Comparison of ENCODE assay signal across 1 cellular context in the genomic region with DNA sequence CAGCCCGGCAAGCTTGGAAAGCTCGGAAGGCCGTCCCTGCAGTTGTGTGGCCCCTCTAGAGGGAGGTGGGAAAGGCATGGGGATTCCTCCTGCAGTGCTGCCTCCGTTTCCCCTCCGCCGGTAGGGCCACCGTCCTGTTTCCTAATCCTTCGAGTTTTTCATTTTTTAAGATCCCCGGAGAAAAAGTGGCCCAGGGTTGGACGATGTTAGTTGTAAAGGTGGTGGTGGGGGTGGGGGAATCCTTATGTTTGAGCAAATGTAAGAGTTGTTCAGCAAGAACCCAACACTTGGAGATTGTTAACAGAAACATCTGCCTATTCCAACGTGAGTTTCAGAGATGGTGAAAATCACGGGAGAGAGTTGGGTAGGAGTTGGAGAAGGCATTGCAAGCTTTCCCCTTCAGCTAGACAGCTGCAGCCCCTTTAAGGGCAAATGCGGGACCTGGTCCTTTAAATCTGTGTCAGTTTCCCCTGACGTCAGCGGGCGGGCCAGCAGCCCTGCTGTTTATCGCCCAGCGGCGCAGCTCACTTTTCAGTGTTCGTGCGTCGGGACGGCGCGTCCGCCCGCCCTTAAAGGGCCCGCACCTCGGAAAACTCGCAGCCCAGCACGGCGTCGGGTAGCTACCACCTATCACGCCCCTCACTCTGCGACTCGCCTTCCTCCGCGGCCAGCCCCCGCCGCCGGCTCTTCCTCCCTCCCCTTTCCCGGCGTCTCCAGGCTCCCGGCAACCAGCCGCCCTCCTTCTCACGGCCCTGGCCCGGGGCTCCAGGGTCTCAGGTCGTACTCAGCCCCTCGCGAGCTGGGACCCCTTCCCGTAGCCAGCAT.
A peak's percentile ranks its signal among the peaks of the same experiment; 100 is the strongest.
TF ChIP-seq lines count a peak whose summit lies in the region.

TSS of gene SIDT2 (plus strand) at position 534 of the 825 bp plus-strand sequence. CDS start 521 bp downstream, outside the sequence.

TF ChIP-seq in HepG2, 621 proteins besides CTCF, POLR2A, EP300 and RAD21 (continued from another document and continues in another):
- TF ChIP-seq TP53 (CRISPR knock-in tag; conservative IDR thresholded peaks at IDR 0.05) (no peak), MAX (IDR thresholded peaks at IDR 0.05) (peak; percentile 93), ZFP36L2 (CRISPR knock-in tag; IDR thresholded peaks at IDR 0.05) (no peak), HOXA7 (CRISPR knock-in tag; IDR thresholded peaks at IDR 0.05) (no peak), ZSCAN29 (CRISPR knock-in tag; conservative IDR thresholded peaks at IDR 0.05) (0 out of 2 replicates have a peak, but pooled peaks have one; percentile 35), NFRKB (IDR thresholded peaks at IDR 0.05) (no peak), CBX2 (IDR thresholded peaks at IDR 0.05; ENCODE audit: low read depth, low read length) (no peak), CBX2 (CRISPR knock-in tag; IDR thresholded peaks at IDR 0.05; ENCODE audit: low read depth) (no peak), POLR2G (IDR thresholded peaks at IDR 0.05; ENCODE audit: low read depth, low read length) (peak; percentile 65), ZNF20 (CRISPR knock-in tag; IDR thresholded peaks at IDR 0.05) (no peak), EEA1 (CRISPR knock-in tag; IDR thresholded peaks at IDR 0.05; ENCODE audit: borderline replicate concordance) (no peak), NAIF1 (CRISPR knock-in tag; IDR thresholded peaks at IDR 0.05; ENCODE audit: borderline replicate concordance) (no peak), ZNF713 (CRISPR knock-in tag; IDR thresholded peaks at IDR 0.05) (no peak), ZNF256 (CRISPR knock-in tag; conservative IDR thresholded peaks at IDR 0.05) (no peak), MED8 (CRISPR knock-in tag; IDR thresholded peaks at IDR 0.05; ENCODE audit: insufficient replicate concordance) (no peak), SSRP1 (CRISPR knock-in tag; IDR thresholded peaks at IDR 0.05) (no peak), ZSCAN20 (CRISPR knock-in tag; IDR thresholded peaks at IDR 0.05; ENCODE audit: borderline replicate concordance) (no peak), JDP2 (CRISPR knock-in tag; IDR thresholded peaks at IDR 0.05; ENCODE audit: borderline replicate concordance) (no peak), SMAD1 (CRISPR knock-in tag; IDR thresholded peaks at IDR 0.05; ENCODE audit: borderline replicate concordance, low read depth) (0 out of 2 replicates have a peak, but pooled peaks have one; percentile 9), TEAD3 (CRISPR knock-in tag; optimal IDR thresholded peaks at IDR 0.05; ENCODE audit: borderline replicate concordance) (no peak), ZNF776 (CRISPR knock-in tag; IDR thresholded peaks at IDR 0.05) (no peak), PRDM4 (CRISPR knock-in tag; IDR thresholded peaks at IDR 0.05; ENCODE audit: borderline replicate concordance) (no peak), KDM1A (CRISPR knock-in tag; IDR thresholded peaks at IDR 0.05) (no peak), RBFOX2 (IDR thresholded peaks at IDR 0.05; ENCODE audit: low read depth, low read length) (0 out of 2 replicates have a peak, but pooled peaks have one; percentile 55), SETDB1 (CRISPR knock-in tag; IDR thresholded peaks at IDR 0.05; ENCODE audit: borderline replicate concordance) (no peak), RCOR2 (CRISPR knock-in tag; IDR thresholded peaks at IDR 0.05) (no peak), ZSCAN31 (CRISPR knock-in tag; IDR thresholded peaks at IDR 0.05; ENCODE audit: low read depth) (0 out of 2 replicates have a peak, but pooled peaks have one; percentile 67), ZHX2 (IDR thresholded peaks at IDR 0.05; ENCODE audit: low read depth) (no peak), ZHX2 (CRISPR knock-in tag; IDR thresholded peaks at IDR 0.05; ENCODE audit: borderline replicate concordance) (no peak), NONO (IDR thresholded peaks at IDR 0.05) (no peak), NONO (CRISPR knock-in tag; conservative IDR thresholded peaks at IDR 0.05) (no peak), ZNF761 (CRISPR knock-in tag; conservative IDR thresholded peaks at IDR 0.05) (no peak), KAT2B (IDR thresholded peaks at IDR 0.05; ENCODE audit: borderline replicate concordance, low read depth, low read length) (no peak), CSRNP2 (CRISPR knock-in tag; conservative IDR thresholded peaks at IDR 0.05; ENCODE audit: low read depth) (no peak)
- TF ChIP-seq, protein P1, sequence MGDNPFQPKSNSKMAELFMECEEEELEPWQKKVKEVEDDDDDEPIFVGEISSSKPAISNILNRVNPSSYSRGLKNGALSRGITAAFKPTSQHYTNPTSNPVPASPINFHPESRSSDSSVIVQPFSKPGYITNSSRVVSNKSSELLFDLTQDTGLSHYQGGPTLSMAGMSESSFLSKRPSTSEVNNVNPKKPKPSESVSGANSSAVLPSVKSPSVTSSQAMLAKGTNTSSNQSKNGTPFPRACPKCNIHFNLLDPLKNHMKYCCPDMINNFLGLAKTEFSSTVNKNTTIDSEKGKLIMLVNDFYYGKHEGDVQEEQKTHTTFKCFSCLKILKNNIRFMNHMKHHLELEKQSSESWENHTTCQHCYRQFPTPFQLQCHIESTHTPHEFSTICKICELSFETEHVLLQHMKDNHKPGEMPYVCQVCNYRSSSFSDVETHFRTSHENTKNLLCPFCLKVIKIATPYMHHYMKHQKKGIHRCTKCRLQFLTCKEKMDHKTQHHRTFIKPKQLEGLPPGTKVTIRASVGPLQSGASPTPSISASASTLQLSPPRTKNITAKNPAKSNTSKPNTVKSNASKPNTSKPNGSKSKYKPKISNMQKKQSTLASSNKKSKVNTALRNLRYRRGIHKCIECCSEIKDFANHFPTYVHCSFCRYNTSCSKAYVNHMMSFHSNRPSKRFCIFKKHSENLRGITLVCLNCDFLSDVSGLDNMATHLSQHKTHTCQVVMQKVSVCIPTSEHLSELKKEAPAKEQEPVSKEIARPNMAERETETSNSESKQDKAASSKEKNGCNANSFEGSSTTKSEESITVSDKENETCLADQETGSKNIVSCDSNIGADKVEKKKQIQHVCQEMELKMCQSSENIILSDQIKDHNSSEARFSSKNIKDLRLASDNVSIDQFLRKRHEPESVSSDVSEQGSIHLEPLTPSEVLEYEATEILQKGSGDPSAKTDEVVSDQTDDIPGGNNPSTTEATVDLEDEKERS (CRISPR knock-in tag; IDR thresholded peaks at IDR 0.05) = no peak
- TF ChIP-seq, protein P2, sequence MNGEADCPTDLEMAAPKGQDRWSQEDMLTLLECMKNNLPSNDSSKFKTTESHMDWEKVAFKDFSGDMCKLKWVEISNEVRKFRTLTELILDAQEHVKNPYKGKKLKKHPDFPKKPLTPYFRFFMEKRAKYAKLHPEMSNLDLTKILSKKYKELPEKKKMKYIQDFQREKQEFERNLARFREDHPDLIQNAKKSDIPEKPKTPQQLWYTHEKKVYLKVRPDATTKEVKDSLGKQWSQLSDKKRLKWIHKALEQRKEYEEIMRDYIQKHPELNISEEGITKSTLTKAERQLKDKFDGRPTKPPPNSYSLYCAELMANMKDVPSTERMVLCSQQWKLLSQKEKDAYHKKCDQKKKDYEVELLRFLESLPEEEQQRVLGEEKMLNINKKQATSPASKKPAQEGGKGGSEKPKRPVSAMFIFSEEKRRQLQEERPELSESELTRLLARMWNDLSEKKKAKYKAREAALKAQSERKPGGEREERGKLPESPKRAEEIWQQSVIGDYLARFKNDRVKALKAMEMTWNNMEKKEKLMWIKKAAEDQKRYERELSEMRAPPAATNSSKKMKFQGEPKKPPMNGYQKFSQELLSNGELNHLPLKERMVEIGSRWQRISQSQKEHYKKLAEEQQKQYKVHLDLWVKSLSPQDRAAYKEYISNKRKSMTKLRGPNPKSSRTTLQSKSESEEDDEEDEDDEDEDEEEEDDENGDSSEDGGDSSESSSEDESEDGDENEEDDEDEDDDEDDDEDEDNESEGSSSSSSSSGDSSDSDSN (CRISPR knock-in tag; IDR thresholded peaks at IDR 0.05) = peak; percentile 37
- TF ChIP-seq, protein P3, sequence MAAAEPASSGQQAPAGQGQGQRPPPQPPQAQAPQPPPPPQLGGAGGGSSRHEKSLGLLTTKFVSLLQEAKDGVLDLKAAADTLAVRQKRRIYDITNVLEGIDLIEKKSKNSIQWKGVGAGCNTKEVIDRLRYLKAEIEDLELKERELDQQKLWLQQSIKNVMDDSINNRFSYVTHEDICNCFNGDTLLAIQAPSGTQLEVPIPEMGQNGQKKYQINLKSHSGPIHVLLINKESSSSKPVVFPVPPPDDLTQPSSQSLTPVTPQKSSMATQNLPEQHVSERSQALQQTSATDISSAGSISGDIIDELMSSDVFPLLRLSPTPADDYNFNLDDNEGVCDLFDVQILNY (CRISPR knock-in tag; conservative IDR thresholded peaks at IDR 0.05) = no peak
- TF ChIP-seq, protein P4, sequence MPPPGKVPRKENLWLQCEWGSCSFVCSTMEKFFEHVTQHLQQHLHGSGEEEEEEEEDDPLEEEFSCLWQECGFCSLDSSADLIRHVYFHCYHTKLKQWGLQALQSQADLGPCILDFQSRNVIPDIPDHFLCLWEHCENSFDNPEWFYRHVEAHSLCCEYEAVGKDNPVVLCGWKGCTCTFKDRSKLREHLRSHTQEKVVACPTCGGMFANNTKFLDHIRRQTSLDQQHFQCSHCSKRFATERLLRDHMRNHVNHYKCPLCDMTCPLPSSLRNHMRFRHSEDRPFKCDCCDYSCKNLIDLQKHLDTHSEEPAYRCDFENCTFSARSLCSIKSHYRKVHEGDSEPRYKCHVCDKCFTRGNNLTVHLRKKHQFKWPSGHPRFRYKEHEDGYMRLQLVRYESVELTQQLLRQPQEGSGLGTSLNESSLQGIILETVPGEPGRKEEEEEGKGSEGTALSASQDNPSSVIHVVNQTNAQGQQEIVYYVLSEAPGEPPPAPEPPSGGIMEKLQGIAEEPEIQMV (CRISPR knock-in tag; IDR thresholded peaks at IDR 0.05; ENCODE audit: low read depth) = peak; percentile 91
